Comparison of ENCODE assay signal across 11 cellular contexts in the genomic region with DNA sequence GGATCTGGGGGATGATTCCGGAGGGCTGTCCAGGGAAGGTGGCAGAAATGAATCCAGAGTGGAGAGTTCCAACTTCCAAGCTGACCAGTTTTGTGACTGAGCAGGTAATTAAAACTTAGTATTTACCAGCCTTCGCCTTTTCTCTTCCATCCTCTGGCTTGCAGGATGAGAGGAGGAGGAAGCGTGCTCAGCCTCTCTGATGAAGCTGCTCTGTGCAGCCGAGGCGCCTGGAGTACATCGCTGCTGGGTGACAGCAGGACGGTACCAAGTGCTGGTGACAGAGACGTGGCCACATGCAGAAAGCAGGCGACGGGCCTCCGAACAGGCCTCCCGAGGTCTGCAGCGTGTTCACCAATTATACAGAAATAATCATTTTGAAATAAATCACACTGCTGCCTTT.
"Had no signal": no experiment of that assay in that cellular context is flagged by ENCODE, and none has a peak within 500 bp of the region (broad histone marks: within the 10 kb centered on the region; RNA-seq: fewer than 3 reads in every experiment).

No MANE protein-coding gene starts in this region.

- H3K9me3 ChIP-seq: gastrocnemius medialis, lower lobe of right lung, ovary had no signal

- H3K27ac ChIP-seq: lower lobe of right lung, ovary had no signal

- H3K27ac Mint-ChIP-seq: activated T-helper 1 cell treated with anti-CD3 and anti-CD28 coated beads, Interleukin-12 subunit alpha, Interleukin-12 subunit beta, Interleukin-2, Interleukin-4 antibody, amounts not matched to agents 30 ng/mL and 10 ng/mL and 1 ng/mL, durations not matched to agents 14 hours and 24 hours and 36 hours had no signal

- H3K9me3 Mint-ChIP-seq: activated T-helper 1 cell treated with anti-CD3 and anti-CD28 coated beads, Interleukin-12 subunit alpha, Interleukin-12 subunit beta, Interleukin-2, Interleukin-4 antibody, amounts not matched to agents 30 ng/mL and 10 ng/mL and 1 ng/mL, durations not matched to agents 14 hours and 24 hours and 36 hours had no signal

- H3K4me3 Mint-ChIP-seq: activated T-helper 1 cell treated with anti-CD3 and anti-CD28 coated beads, Interleukin-12 subunit alpha, Interleukin-12 subunit beta, Interleukin-2, Interleukin-4 antibody, amounts not matched to agents 30 ng/mL and 10 ng/mL and 1 ng/mL, durations not matched to agents 14 hours and 24 hours and 36 hours; naive B cell had no signal

- H3K27me3 ChIP-seq: gastrocnemius medialis, ovary had no signal

- ATAC-seq: activated CD4-positive, CD25-positive, alpha-beta regulatory T cell treated with anti-CD3 and anti-CD28 coated beads, Interleukin-2, amount 50 U/mL, for 24 hours; gastrocnemius medialis; lower lobe of right lung; stimulated activated naive CD8-positive, alpha-beta T cell treated with anti-CD3 and anti-CD28 coated beads, Interleukin-15, Interleukin-2, amounts not matched to agents 100 U/mL and 50 U/mL, for 24 hours had no signal

- H3K36me3 ChIP-seq: gastrocnemius medialis, lower lobe of right lung, ovary had no signal

- DNase-seq: activated CD4-positive, alpha-beta T cell treated with anti-CD3 and anti-CD28 coated beads, Interleukin-2, amount 50 U/mL, for 48 hours; activated naive CD4-positive, alpha-beta T cell treated with anti-CD3 and anti-CD28 coated beads, Interleukin-2, amount 50 U/mL, for 16 hours; effector CD4-positive, alpha-beta T cell; gastrocnemius medialis; lower lobe of right lung; naive B cell; ovary; stimulated activated CD4-positive, alpha-beta T cell treated with anti-CD3 and anti-CD28 coated beads, Interleukin-2, amount 100 ng/mL, for 48 hours; stimulated activated naive CD8-positive, alpha-beta T cell treated with anti-CD3 and anti-CD28 coated beads, Interleukin-15, Interleukin-2, amounts not matched to agents 100 U/mL and 50 U/mL, for 24 hours had no signal

- H3K27me3 Mint-ChIP-seq: naive B cell had no signal

- H3K4me3 ChIP-seq: gastrocnemius medialis, lower lobe of right lung, ovary had no signal
